Comparison of ENCODE assay signal across 9 cellular contexts in the genomic region with DNA sequence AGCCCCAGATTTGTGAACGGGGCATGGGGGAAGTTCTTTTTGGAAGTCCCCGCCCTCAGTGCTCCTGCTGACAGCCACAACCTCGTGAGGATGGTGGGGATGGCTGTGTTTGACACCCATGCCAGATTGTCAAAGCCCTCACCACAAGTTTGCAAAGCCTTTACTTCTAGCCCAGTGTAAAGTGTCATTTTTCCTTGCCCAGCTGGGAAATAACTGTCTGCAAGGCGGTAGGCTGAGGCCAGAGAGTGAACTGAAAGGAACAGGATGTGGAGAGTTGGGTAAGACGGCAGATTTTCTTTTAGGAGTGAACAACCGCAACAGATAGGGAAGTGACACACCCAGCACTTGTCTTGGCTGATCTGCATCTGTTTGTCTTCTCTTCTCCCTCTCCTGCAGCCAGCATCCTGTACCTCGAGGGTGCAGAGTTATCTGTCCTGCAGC. TPM values are rescaled to one million over a fixed set of nuclear protein-coding genes. Genes with fewer than 3 reads are reported as not detected.
DNase-seq lines count a peak whose midpoint lies in the region; ATAC-seq, FAIRE-seq and TF ChIP-seq lines count a peak whose summit lies in the region.
"Had no signal": no experiment of that assay in that cellular context is flagged by ENCODE, and none has a peak within 500 bp of the region (broad histone marks: within the 10 kb centered on the region; RNA-seq: fewer than 3 reads in every experiment).

No MANE protein-coding gene starts in this region.

- peaks cover 88% of the 10 kb centered on the region for H3K4me1 Mint-ChIP-seq in activated naive CD8-positive, alpha-beta T cell (ENCODE audit: low read depth)
- peaks cover 47 to 48% of the 10 kb centered on the region in 2 donors for H3K4me1 Mint-ChIP-seq in natural killer cell treated with Interleukin-12 subunit alpha and Interleukin-12 subunit beta and Interleukin-15 and Interleukin-18, amount 100 ng/mL, for 72 hours (ENCODE audit: low read depth in 2 of 2)

- H3K4me3 Mint-ChIP-seq in activated naive CD8-positive, alpha-beta T cell, result peak overlapping the region; percentile 35
- H3K4me3 Mint-ChIP-seq in natural killer cell treated with Interleukin-12 subunit alpha and Interleukin-12 subunit beta and Interleukin-15 and Interleukin-18, amount 100 ng/mL, for 72 hours, result peak overlapping the region; percentile 46

- peak; percentile 89 to 95 for ATAC-seq in natural killer cell treated with Interleukin-12 subunit alpha and Interleukin-12 subunit beta and Interleukin-15 and Interleukin-18, amount 100 ng/mL, for 72 hours
- ATAC-seq in HG02852 (IDR thresholded peaks at IDR 0.05; ENCODE audit: unreplicated experiment) (no peak), GM18517 (IDR thresholded peaks at IDR 0.05; ENCODE audit: unreplicated experiment) (no peak), GM21717 (IDR thresholded peaks at IDR 0.05; ENCODE audit: unreplicated experiment) (no peak), GM21367 (IDR thresholded peaks at IDR 0.05; ENCODE audit: unreplicated experiment) (no peak)

- H3K27ac Mint-ChIP-seq in activated naive CD8-positive, alpha-beta T cell, result peak overlapping the region; percentile 55
- H3K27ac Mint-ChIP-seq in natural killer cell treated with Interleukin-12 subunit alpha and Interleukin-12 subunit beta and Interleukin-15 and Interleukin-18, amount 100 ng/mL, for 72 hours, result peak overlapping the region; percentile 22 to 68

- H3K27me3 Mint-ChIP-seq in activated naive CD8-positive, alpha-beta T cell, result no peaks in the 10 kb centered on the region
- H3K27me3 Mint-ChIP-seq in natural killer cell treated with Interleukin-12 subunit alpha and Interleukin-12 subunit beta and Interleukin-15 and Interleukin-18, amount 100 ng/mL, for 72 hours, result peaks cover 0 to 5% of the 10 kb centered on the region in 2 donors

- no peak for TF ChIP-seq POLR2A in GM12891 (IDR thresholded peaks at IDR 0.05; ENCODE audit: low read depth, low read length)

- DNase-seq in GM12891 (ENCODE audit: insufficient read length, low spot score) (no peak), MV-4-11 (lab: John Stamatoyannopoulos, UW) (peak; percentile 100)
- peak; percentile 85 for DNase-seq in natural killer cell treated with Interleukin-12 subunit alpha and Interleukin-12 subunit beta and Interleukin-15 and Interleukin-18, amount 100 ng/mL, for 72 hours (ENCODE audit: low spot score)
- DNase-seq: NCI-H226 had no signal

- H3K36me3 Mint-ChIP-seq in activated naive CD8-positive, alpha-beta T cell, result peaks cover 11% of the 10 kb centered on the region
- peaks cover 21% of the 10 kb centered on the region for H3K36me3 Mint-ChIP-seq in natural killer cell treated with Interleukin-12 subunit alpha and Interleukin-12 subunit beta and Interleukin-15 and Interleukin-18, amount 100 ng/mL, for 72 hours

- no peaks in the 10 kb centered on the region for H3K9me3 Mint-ChIP-seq in activated naive CD8-positive, alpha-beta T cell (ENCODE audit: low read depth)
- H3K9me3 Mint-ChIP-seq in natural killer cell treated with Interleukin-12 subunit alpha and Interleukin-12 subunit beta and Interleukin-15 and Interleukin-18, amount 100 ng/mL, for 72 hours, result no peaks in the 10 kb centered on the region

- peak; percentile 81 for FAIRE-seq in GM12891 (lab: Jason Lieb, UNC)

TF ChIP-seq in GM12891, 5 proteins besides CTCF, POLR2A, EP300 and RAD21:
- no peak for TF ChIP-seq POLR2AphosphoS5 (IDR thresholded peaks at IDR 0.05; ENCODE audit: low read depth, low read length)
- TF ChIP-seq POU2F2 (IDR thresholded peaks at IDR 0.05; ENCODE audit: low read depth, low read length), result no peak
- no peak for TF ChIP-seq TAF1 (IDR thresholded peaks at IDR 0.05; ENCODE audit: low read depth, low read length)
- no peak for TF ChIP-seq PAX5 (IDR thresholded peaks at IDR 0.05; ENCODE audit: insufficient read depth, low read length, severe bottlenecking)
- peak; percentile 68 for TF ChIP-seq SPI1 (IDR thresholded peaks at IDR 0.05; ENCODE audit: low read depth, low read length)

RNA-seq across cellular contexts. Expression of a gene that starts 13.6 kb away (rescaled TPM):
- polyA plus RNA-seq in GM12891 (2012; ENCODE audit: low read depth, missing spikeins), result 2.3 TPM
- 10 to 100 TPM; 26.5 to 70.5 TPM for total RNA-seq in natural killer cell treated with Interleukin-12 subunit alpha and Interleukin-12 subunit beta and Interleukin-15 and Interleukin-18, amount 100 ng/mL, for 72 hours

RNA-seq across cellular contexts. Expression of a gene that starts 22.8 kb away (rescaled TPM):
- polyA plus RNA-seq in GM12891 (2012; ENCODE audit: low read depth, missing spikeins), result 0.08 TPM
- under 1 TPM; 0.14 to 0.31 TPM for total RNA-seq in natural killer cell treated with Interleukin-12 subunit alpha and Interleukin-12 subunit beta and Interleukin-15 and Interleukin-18, amount 100 ng/mL, for 72 hours

Comparison
In these comparisons a context has a peak if more than half of its experiments do, and no peak if none do; other contexts are left out.
1. ATAC-seq: peak in natural killer cell treated with Interleukin-12 subunit alpha and Interleukin-12 subunit beta and Interleukin-15 and Interleukin-18, amount 100 ng/mL, for 72 hours (2 of 2); none in HG02852 (single experiment), GM18517 (single experiment), GM21717 (single experiment) and GM21367 (single experiment).